Comparison of ENCODE assay signal across 9 cellular contexts in the genomic region with DNA sequence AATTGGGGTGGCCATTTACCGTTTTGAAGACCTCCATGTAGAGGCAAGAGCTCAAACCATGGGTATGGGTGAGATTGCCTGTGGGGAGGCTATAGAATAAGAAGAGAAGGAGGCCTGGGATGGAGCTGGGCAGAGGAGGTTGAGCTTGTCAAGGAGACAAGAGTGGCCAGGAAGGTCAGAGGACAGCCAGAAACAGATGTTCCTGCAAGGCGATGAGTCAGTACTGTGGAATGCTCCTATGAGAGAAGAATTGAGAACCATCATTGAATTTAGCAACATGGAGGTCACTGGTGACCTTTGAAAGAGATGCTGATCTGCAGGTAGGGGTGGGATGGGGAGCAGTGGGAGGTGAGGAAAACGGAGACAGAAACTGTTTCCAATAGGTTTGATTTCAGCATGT. TPM values are rescaled to one million over a fixed set of nuclear protein-coding genes. Genes with fewer than 3 reads are reported as not detected.
A peak's percentile ranks its signal among the peaks of the same experiment; 100 is the strongest.
DNase-seq lines count a peak whose midpoint lies in the region; TF ChIP-seq lines count a peak whose summit lies in the region.
"Had no signal": no experiment of that assay in that cellular context is flagged by ENCODE, and none has a peak within 500 bp of the region (broad histone marks: within the 10 kb centered on the region; RNA-seq: fewer than 3 reads in every experiment).

No MANE protein-coding gene starts in this region.

- H3K4me1 Mint-ChIP-seq in activated naive CD4-positive, alpha-beta T cell treated with anti-CD3 and anti-CD28 coated beads for 36 hours (ENCODE audit: low read depth) = peaks cover 12% of the 10 kb centered on the region
- peaks cover 9% of the 10 kb centered on the region for H3K4me1 Mint-ChIP-seq in activated T-helper 1 cell treated with anti-CD3 and anti-CD28 coated beads, Interleukin-12 subunit alpha, Interleukin-12 subunit beta, Interleukin-2, Interleukin-4 antibody, amounts not matched to agents 30 ng/mL and 10 ng/mL and 1 ng/mL, durations not matched to agents 14 hours and 24 hours and 36 hours (ENCODE audit: low read depth)

- no peaks in the 10 kb centered on the region for H3K9me3 ChIP-seq in adrenal gland (replicated peaks in 1 of 3)

- TF ChIP-seq POLR2A in adrenal gland (IDR thresholded peaks at IDR 0.05) = no peak

- peaks cover 2% of the 10 kb centered on the region for H3K36me3 Mint-ChIP-seq in activated naive CD4-positive, alpha-beta T cell treated with anti-CD3 and anti-CD28 coated beads for 36 hours (ENCODE audit: low read depth)
- H3K36me3 Mint-ChIP-seq in activated T-helper 1 cell treated with anti-CD3 and anti-CD28 coated beads, Interleukin-12 subunit alpha, Interleukin-12 subunit beta, Interleukin-2, Interleukin-4 antibody, amounts not matched to agents 30 ng/mL and 10 ng/mL and 1 ng/mL, durations not matched to agents 14 hours and 24 hours and 36 hours (ENCODE audit: low read depth) = peaks cover 2% of the 10 kb centered on the region
- H3K36me3 Mint-ChIP-seq: mesothelial cell of epicardium had no signal

- H3K4me3 ChIP-seq in HFF-Myc (replicated peaks; ENCODE audit: low read depth, low read length) = no peak overlapping the region
- H3K4me3 ChIP-seq in adrenal gland = no peak overlapping the region
- peak overlapping the region in 13 of 59 donors; percentile 2 to 99 (median 95) for H3K4me3 ChIP-seq in dorsolateral prefrontal cortex

- H3K36me3 ChIP-seq in adrenal gland (replicated peaks in 1 of 2) = no peaks in the 10 kb centered on the region

- no peak for TF ChIP-seq CTCF in HFF-Myc (IDR thresholded peaks at IDR 0.05; ENCODE audit: low read depth, low read length, missing control alignments)
- no peak for TF ChIP-seq CTCF in adrenal gland (IDR thresholded peaks at IDR 0.05)
- TF ChIP-seq CTCF in dorsolateral prefrontal cortex (IDR thresholded peaks at IDR 0.05 in 54 of 56, conservative IDR thresholded peaks at IDR 0.05 in 2 of 56; ENCODE audit: low read depth in 1 of 56, partially characterized antibody in 56 of 56) = no peak

- H3K27me3 ChIP-seq in adrenal gland (no peaks in the 10 kb centered on the region), dorsolateral prefrontal cortex (no peaks in the 10 kb centered on the region)

- H3K27me3 Mint-ChIP-seq in activated naive CD4-positive, alpha-beta T cell treated with anti-CD3 and anti-CD28 coated beads for 36 hours (ENCODE audit: low read depth) = no peaks in the 10 kb centered on the region
- no peaks in the 10 kb centered on the region for H3K27me3 Mint-ChIP-seq in activated T-helper 1 cell treated with anti-CD3 and anti-CD28 coated beads, Interleukin-12 subunit alpha, Interleukin-12 subunit beta, Interleukin-2, Interleukin-4 antibody, amounts not matched to agents 30 ng/mL and 10 ng/mL and 1 ng/mL, durations not matched to agents 14 hours and 24 hours and 36 hours (ENCODE audit: insufficient read depth)

- peak overlapping the region in 2 of 5 donors; percentile 16 to 29 for H3K27ac ChIP-seq in adrenal gland
- H3K27ac ChIP-seq in dorsolateral prefrontal cortex = peak overlapping the region in 9 of 59 donors; percentile 7 to 56 (median 24)

- H3K9me3 Mint-ChIP-seq in activated naive CD4-positive, alpha-beta T cell treated with anti-CD3 and anti-CD28 coated beads for 36 hours = no peaks in the 10 kb centered on the region
- H3K9me3 Mint-ChIP-seq in activated T-helper 1 cell treated with anti-CD3 and anti-CD28 coated beads, Interleukin-12 subunit alpha, Interleukin-12 subunit beta, Interleukin-2, Interleukin-4 antibody, amounts not matched to agents 30 ng/mL and 10 ng/mL and 1 ng/mL, durations not matched to agents 14 hours and 24 hours and 36 hours = no peaks in the 10 kb centered on the region
- H3K9me3 Mint-ChIP-seq: mesothelial cell of epicardium had no signal

- 68 to 85% (median 77%) methylated on average over 3 of the region's 3 CpGs for WGBS in adrenal gland, 4 donors

- H3K27ac Mint-ChIP-seq in activated naive CD4-positive, alpha-beta T cell treated with anti-CD3 and anti-CD28 coated beads for 36 hours = no peak overlapping the region
- no peak overlapping the region for H3K27ac Mint-ChIP-seq in activated T-helper 1 cell treated with anti-CD3 and anti-CD28 coated beads, Interleukin-12 subunit alpha, Interleukin-12 subunit beta, Interleukin-2, Interleukin-4 antibody, amounts not matched to agents 30 ng/mL and 10 ng/mL and 1 ng/mL, durations not matched to agents 14 hours and 24 hours and 36 hours
- H3K27ac Mint-ChIP-seq: mesothelial cell of epicardium had no signal

- CTCF ChIA-PET in activated naive CD4-positive, alpha-beta T cell treated with anti-CD3 and anti-CD28 coated beads for 36 hours (lab: Charles Lee) = interaction anchor here (1.1 to 1.4 kb wide), 2 partner anchors 173 to 174 kb away, joined by 3 to 4 read pairs; no protein-coding TSS in a partner anchor

- DNase-seq in AG08395 (ENCODE audit: low spot score) (peak; percentile 47), HFF-Myc (ENCODE audit: extremely low read depth, low read depth) (peak; percentile 85), adrenal gland (peak in 6 of 7 donors; percentile 21 to 68 (median 55)), iris pigment epithelial cell (ENCODE audit: low read depth) (peak; percentile 83), pons (ENCODE audit: low spot score) (no peak), dorsolateral prefrontal cortex (no peak)
- DNase-seq in activated naive CD4-positive, alpha-beta T cell treated with anti-CD3 and anti-CD28 coated beads for 36 hours = no peak
- no peak for DNase-seq in activated T-helper 1 cell treated with anti-CD3 and anti-CD28 coated beads, Interleukin-12 subunit alpha, Interleukin-12 subunit beta, Interleukin-2, Interleukin-4 antibody, amounts not matched to agents 30 ng/mL and 10 ng/mL and 1 ng/mL, durations not matched to agents 14 hours and 24 hours and 36 hours (ENCODE audit: low spot score)

- intact Hi-C loops in adrenal gland (cut with DNase I) = no loop called here
- intact Hi-C loops in activated naive CD4-positive, alpha-beta T cell treated with anti-CD3 and anti-CD28 coated beads for 36 hours (cut with micrococcal nuclease) = loop anchor here (5.0 to 10.0 kb wide), 3 partner anchors 439 to 1091 kb away; partner anchors contain the start of genes MRPL44 and SGPP2
- intact Hi-C loops in dorsolateral prefrontal cortex (cut with DNase I) = loop anchor here (5.0 to 10.0 kb wide), 4 partner anchors 43 to 207 kb away; partner anchors contain the start of gene FARSB (in 1 of the 2)
- intact Hi-C loops in activated T-helper 1 cell treated with anti-CD3 and anti-CD28 coated beads, Interleukin-12 subunit alpha, Interleukin-12 subunit beta, Interleukin-2, Interleukin-4 antibody, amounts not matched to agents 30 ng/mL and 10 ng/mL and 1 ng/mL, durations not matched to agents 14 hours and 24 hours and 36 hours (cut with micrococcal nuclease) = loop anchor here (5.0 kb wide), 2 partner anchors 172 to 1723 kb away; partner anchors contain the start of gene CUL3

- H3K4me3 Mint-ChIP-seq in activated naive CD4-positive, alpha-beta T cell treated with anti-CD3 and anti-CD28 coated beads for 36 hours = no peak overlapping the region
- no peak overlapping the region for H3K4me3 Mint-ChIP-seq in activated T-helper 1 cell treated with anti-CD3 and anti-CD28 coated beads, Interleukin-12 subunit alpha, Interleukin-12 subunit beta, Interleukin-2, Interleukin-4 antibody, amounts not matched to agents 30 ng/mL and 10 ng/mL and 1 ng/mL, durations not matched to agents 14 hours and 24 hours and 36 hours
- H3K4me3 Mint-ChIP-seq: mesothelial cell of epicardium had no signal

- H3K4me1 ChIP-seq in adrenal gland (replicated peaks in 1 of 2) = peaks cover 29 to 58% of the 10 kb centered on the region in 2 donors

RNA-seq across cellular contexts. Expression of gene ACSL3, which starts 3.5 kb away (rescaled TPM):
- total RNA-seq in adrenal gland = 100 to 1,000 TPM in 1 of 8 donors, 10 to 100 TPM in 7; 59.1 to 130 (median 70.6) TPM
- polyA plus RNA-seq in adrenal gland = 100 to 1,000 TPM in 1 of 3 donors, 10 to 100 TPM in 2; 11.0 to 103 (median 15.9) TPM
- total RNA-seq in activated naive CD4-positive, alpha-beta T cell treated with anti-CD3 and anti-CD28 coated beads for 36 hours = 10 to 100 TPM; 35.1 to 36.1 TPM
- total RNA-seq in dorsolateral prefrontal cortex = 100 to 1,000 TPM in 118 of 120 experiments, 10 to 100 TPM in 2; 87.5 to 207 (median 154) TPM
- 75.4 and 79.4 TPM in 2 replicates for total RNA-seq in activated T-helper 1 cell treated with anti-CD3 and anti-CD28 coated beads, Interleukin-12 subunit alpha, Interleukin-12 subunit beta, Interleukin-2, Interleukin-4 antibody, amounts not matched to agents 30 ng/mL and 10 ng/mL and 1 ng/mL, durations not matched to agents 14 hours and 24 hours and 36 hours

Comparison
In these comparisons a context has a peak if more than half of its experiments do, and no peak if none do; other contexts are left out.
1. DNase-seq: peak in AG08395 (single experiment), HFF-Myc (single experiment), adrenal gland (6 of 7) and iris pigment epithelial cell (single experiment); none in pons (single experiment), activated naive CD4-positive, alpha-beta T cell treated with anti-CD3 and anti-CD28 coated beads for 36 hours (single experiment), dorsolateral prefrontal cortex (0 of 10) and activated T-helper 1 cell treated with anti-CD3 and anti-CD28 coated beads, Interleukin-12 subunit alpha, Interleukin-12 subunit beta, Interleukin-2, Interleukin-4 antibody, amounts not matched to agents 30 ng/mL and 10 ng/mL and 1 ng/mL, durations not matched to agents 14 hours and 24 hours and 36 hours (single experiment).
2. intact Hi-C loops: an anchor here in activated naive CD4-positive, alpha-beta T cell treated with anti-CD3 and anti-CD28 coated beads for 36 hours (5.0 to 10.0 kb wide), dorsolateral prefrontal cortex (5.0 to 10.0 kb wide) and activated T-helper 1 cell treated with anti-CD3 and anti-CD28 coated beads, Interleukin-12 subunit alpha, Interleukin-12 subunit beta, Interleukin-2, Interleukin-4 antibody, amounts not matched to agents 30 ng/mL and 10 ng/mL and 1 ng/mL, durations not matched to agents 14 hours and 24 hours and 36 hours (5.0 kb wide); none called in adrenal gland.